Comparison of ENCODE assay signal across 8 cellular contexts in the genomic region with DNA sequence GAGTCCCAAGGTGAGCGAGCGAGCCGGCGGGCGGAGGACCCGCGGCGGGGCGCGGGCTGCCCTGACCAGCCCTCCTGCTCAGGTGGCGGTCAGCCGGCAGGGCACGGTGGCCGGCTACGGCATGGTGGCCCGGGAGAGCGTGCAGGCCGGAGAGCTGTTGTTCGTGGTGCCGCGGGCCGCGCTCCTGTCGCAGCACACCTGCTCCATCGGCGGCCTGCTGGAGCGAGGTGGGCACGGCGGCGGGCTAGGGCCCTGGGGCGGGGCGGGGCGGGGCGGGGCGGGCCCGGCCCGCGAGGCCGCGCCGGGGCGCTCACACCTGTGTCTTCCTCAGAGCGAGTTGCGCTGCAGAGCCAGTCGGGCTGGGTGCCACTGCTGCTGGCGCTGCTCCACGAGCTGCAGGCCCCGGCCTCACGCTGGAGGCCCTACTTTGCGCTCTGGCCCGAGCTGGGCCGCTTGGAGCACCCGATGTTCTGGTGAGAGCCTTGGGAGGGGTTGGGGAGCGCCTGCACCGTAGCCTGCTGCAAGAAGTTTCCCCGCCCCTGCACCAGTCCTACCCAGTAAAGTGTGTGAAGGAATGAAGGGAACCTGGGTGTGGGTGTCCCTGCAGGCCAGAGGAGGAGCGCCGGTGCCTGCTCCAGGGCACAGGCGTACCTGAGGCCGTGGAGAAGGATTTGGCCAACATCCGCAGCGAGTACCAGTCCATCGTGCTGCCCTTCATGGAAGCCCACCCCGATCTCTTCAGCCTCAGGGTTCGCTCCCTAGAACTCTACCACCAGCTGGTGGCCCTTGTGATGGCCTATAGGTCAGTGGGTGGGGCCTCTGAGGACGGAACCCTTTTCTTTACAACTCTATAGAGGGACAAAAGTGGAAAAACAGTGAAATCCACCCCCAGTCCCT. TPM values are rescaled to one million over a fixed set of nuclear protein-coding genes. Genes with fewer than 3 reads are reported as not detected.
DNase-seq lines count a peak whose midpoint lies in the region; ATAC-seq and TF ChIP-seq lines count a peak whose summit lies in the region.

No MANE protein-coding gene starts in this region.

- H4K20me1 ChIP-seq in neural cell (ENCODE audit: insufficient read depth): no peaks in the 10 kb centered on the region

- H3K27me3 ChIP-seq in esophagus muscularis mucosa (no peaks in the 10 kb centered on the region), neural cell (ENCODE audit: insufficient read depth, low read depth, low read length) (no peaks in the 10 kb centered on the region)

- no peak for TF ChIP-seq CTCF in GM12864 (IDR thresholded peaks at IDR 0.05; ENCODE audit: low read depth, low read length, missing control alignments)
- TF ChIP-seq CTCF in LNCaP clone FGC (IDR thresholded peaks at IDR 0.05; ENCODE audit: control insufficient read depth, extremely low read depth, insufficient read depth): no peak
- no peak for TF ChIP-seq CTCF in esophagus muscularis mucosa (IDR thresholded peaks at IDR 0.05)
- peak; percentile 21 for TF ChIP-seq CTCF in neural cell (IDR thresholded peaks at IDR 0.05; ENCODE audit: poor library complexity, severe bottlenecking)

- no peak for TF ChIP-seq POLR2A in esophagus muscularis mucosa (IDR thresholded peaks at IDR 0.05; ENCODE audit: low read depth)

- H3K9me2 ChIP-seq in neural cell (ENCODE audit: insufficient read depth, low read length): no peaks in the 10 kb centered on the region

- TF ChIP-seq EP300 in esophagus muscularis mucosa (IDR thresholded peaks at IDR 0.05): no peak
- no peak for TF ChIP-seq EP300 in neural cell (conservative IDR thresholded peaks at IDR 0.05; ENCODE audit: poor library complexity, severe bottlenecking)

- H3K27ac Mint-ChIP-seq in activated CD8-positive, alpha-beta T cell treated with anti-CD3 and anti-CD28 coated beads, Interleukin-2, amount 10 ng/mL, durations not matched to agents 7 days and 5 days: peak overlapping the region; percentile 87

- TF ChIP-seq RAD21 in neural cell (conservative IDR thresholded peaks at IDR 0.05): no peak

- peaks cover 6% of the 10 kb centered on the region for H3K79me2 ChIP-seq in neural cell (replicated peaks; ENCODE audit: insufficient read depth, low read length)

- H3K27ac ChIP-seq in esophagus muscularis mucosa (replicated peaks in 1 of 4) (peak overlapping the region; percentile 83 to 93 (median 86)), neural cell (ENCODE audit: low read length) (peak overlapping the region; percentile 62)

- H3K36me3 Mint-ChIP-seq in activated CD8-positive, alpha-beta T cell treated with anti-CD3 and anti-CD28 coated beads, Interleukin-2, amount 10 ng/mL, durations not matched to agents 7 days and 5 days (ENCODE audit: low read depth): peaks cover 40% of the 10 kb centered on the region

- H3K4me1 Mint-ChIP-seq in activated CD8-positive, alpha-beta T cell treated with anti-CD3 and anti-CD28 coated beads, Interleukin-2, amount 10 ng/mL, durations not matched to agents 7 days and 5 days (ENCODE audit: low read depth): peaks cover 35% of the 10 kb centered on the region

- POLR2A ChIA-PET in activated CD8-positive, alpha-beta T cell treated with anti-CD3 and anti-CD28 coated beads, Interleukin-2, amount 10 ng/mL, durations not matched to agents 7 days and 5 days (lab: Charles Lee): interaction anchor here (0.6 kb wide), 1 partner anchor 45 kb away, joined by 5 read pairs; no protein-coding TSS in a partner anchor

- peaks cover 15 to 31% (median 20%) of the 10 kb centered on the region in 4 donors for H3K4me1 ChIP-seq in esophagus muscularis mucosa

- peak overlapping the region; percentile 71 for H3K9ac ChIP-seq in neural cell (ENCODE audit: low read length)

- H3K9me3 ChIP-seq in esophagus muscularis mucosa (no peaks in the 10 kb centered on the region), neural cell (ENCODE audit: low read length) (no peaks in the 10 kb centered on the region)

- H3K4me3 Mint-ChIP-seq in activated CD8-positive, alpha-beta T cell treated with anti-CD3 and anti-CD28 coated beads, Interleukin-2, amount 10 ng/mL, durations not matched to agents 7 days and 5 days: peak overlapping the region; percentile 86

- H3K4me2 ChIP-seq in neural cell (ENCODE audit: low read length): peak overlapping the region; percentile 59

- no peak for DNase-seq in GM12864 (ENCODE audit: low read depth)
- no peak for DNase-seq in LNCaP clone FGC (ENCODE audit: low read depth)
- peak; percentile 61 for DNase-seq in activated CD8-positive, alpha-beta T cell treated with anti-CD3 and anti-CD28 coated beads, Interleukin-2, amount 10 ng/mL, durations not matched to agents 7 days and 5 days
- DNase-seq in esophagus muscularis mucosa (ENCODE audit: extremely low spot score): no peak
- DNase-seq in UCSD-AML1 (lab: John Stamatoyannopoulos, UW; ENCODE audit: unreplicated experiment): no peak
- no peak for DNase-seq in occipital lobe (lab: John Stamatoyannopoulos, UW)

- intact Hi-C loops in esophagus muscularis mucosa (cut with DNase I): loop anchor here (5.0 kb wide), 1 partner anchor 111 kb away; the partner anchor contains the start of gene CNOT1

- H3K36me3 ChIP-seq in esophagus muscularis mucosa: peaks cover 28 to 51% (median 44%) of the 10 kb centered on the region in 4 donors
- H3K36me3 ChIP-seq in neural cell (ENCODE audit: insufficient read depth, low read length): peaks cover 17% of the 10 kb centered on the region

- WGBS in esophagus muscularis mucosa: 65% methylated on average over 6 of the region's 66 CpGs

- peak overlapping the region; percentile 29 for H2AFZ ChIP-seq in neural cell (ENCODE audit: low read depth, low read length)

- H3K27me3 Mint-ChIP-seq in activated CD8-positive, alpha-beta T cell treated with anti-CD3 and anti-CD28 coated beads, Interleukin-2, amount 10 ng/mL, durations not matched to agents 7 days and 5 days (ENCODE audit: low read depth): no peaks in the 10 kb centered on the region

- ATAC-seq in GM21737 (IDR thresholded peaks at IDR 0.05; ENCODE audit: unreplicated experiment): peak; percentile 43
- ATAC-seq in activated CD8-positive, alpha-beta T cell treated with anti-CD3 and anti-CD28 coated beads, Interleukin-2, amount 10 ng/mL, durations not matched to agents 7 days and 5 days: peak; percentile 73

- no peaks in the 10 kb centered on the region for H3F3A ChIP-seq in neural cell (ENCODE audit: insufficient read depth, low read length, poor library complexity, severe bottlenecking)

- peak overlapping the region; percentile 83 for H3K4me3 ChIP-seq in GM12864 (ENCODE audit: low read depth, low read length)
- peak overlapping the region; percentile 67 for H3K4me3 ChIP-seq in LNCaP clone FGC (ENCODE audit: low read depth, low read length)
- peak overlapping the region; percentile 90 to 97 (median 92) for H3K4me3 ChIP-seq in esophagus muscularis mucosa
- peak overlapping the region; percentile 90 for H3K4me3 ChIP-seq in neural cell (ENCODE audit: low read length)

- no peaks in the 10 kb centered on the region for H3K9me3 Mint-ChIP-seq in activated CD8-positive, alpha-beta T cell treated with anti-CD3 and anti-CD28 coated beads, Interleukin-2, amount 10 ng/mL, durations not matched to agents 7 days and 5 days (ENCODE audit: insufficient read depth)

- CTCF ChIA-PET in activated CD8-positive, alpha-beta T cell treated with anti-CD3 and anti-CD28 coated beads, Interleukin-2, amount 10 ng/mL, durations not matched to agents 7 days and 5 days (lab: Charles Lee): interaction anchor here (0.9 to 2.6 kb wide), 2 partner anchors 8 to 240 kb away, joined by 3 to 27 read pairs; no protein-coding TSS in a partner anchor

TF ChIP-seq in neural cell, 6 proteins besides CTCF, POLR2A, EP300 and RAD21:
- TF ChIP-seq POLR2AphosphoS5 (IDR thresholded peaks at IDR 0.05) (peak; percentile 1), REST (IDR thresholded peaks at IDR 0.05; ENCODE audit: borderline replicate concordance) (no peak)
TF ChIP-seq in neural cell: peak in this region for 1.

RNA-seq across cellular contexts. Expression of gene SETD6, which starts 0.8 kb away (rescaled TPM):
- total RNA-seq in activated CD8-positive, alpha-beta T cell treated with anti-CD3 and anti-CD28 coated beads, Interleukin-2, amount 10 ng/mL, durations not matched to agents 7 days and 5 days: 10 to 100 TPM; 16.0 to 16.9 TPM
- 10 to 100 TPM; 18.2 to 27.5 (median 22.0) TPM for total RNA-seq in esophagus muscularis mucosa
- 59.4 and 61.2 TPM in 2 replicates for polyA plus RNA-seq in neural cell
- polyA minus RNA-seq in neural cell: 34.6 and 36.9 TPM in 2 replicates
- total RNA-seq in occipital lobe: 21.5 TPM

RNA-seq across cellular contexts. Expression of gene NDRG4, which starts 16.2 kb away (rescaled TPM):
- not detected for total RNA-seq in activated CD8-positive, alpha-beta T cell treated with anti-CD3 and anti-CD28 coated beads, Interleukin-2, amount 10 ng/mL, durations not matched to agents 7 days and 5 days
- 10 to 100 TPM; 11.1 to 14.8 (median 12.3) TPM for total RNA-seq in esophagus muscularis mucosa
- 507 and 592 TPM in 2 replicates for polyA plus RNA-seq in neural cell
- 346 and 414 TPM in 2 replicates for polyA minus RNA-seq in neural cell
- 217 TPM for total RNA-seq in occipital lobe

Comparison
In these comparisons a context has a peak if more than half of its experiments do, and no peak if none do; other contexts are left out.
1. RNA of gene NDRG4, which starts 16.2 kb away (total RNA-seq): 217 TPM in occipital lobe (single experiment); 11.1 to 14.8 TPM in esophagus muscularis mucosa and not detected in activated CD8-positive, alpha-beta T cell treated with anti-CD3 and anti-CD28 coated beads, Interleukin-2, amount 10 ng/mL, durations not matched to agents 7 days and 5 days; every median in the first group is over 10 times any median in the second.
2. Peak in every context shown above with its lines, with median percentiles within 50 percentile points of each other: H3K4me3 ChIP-seq.